2 cellular contexts compared by ENCODE assay signal in the genomic region with DNA sequence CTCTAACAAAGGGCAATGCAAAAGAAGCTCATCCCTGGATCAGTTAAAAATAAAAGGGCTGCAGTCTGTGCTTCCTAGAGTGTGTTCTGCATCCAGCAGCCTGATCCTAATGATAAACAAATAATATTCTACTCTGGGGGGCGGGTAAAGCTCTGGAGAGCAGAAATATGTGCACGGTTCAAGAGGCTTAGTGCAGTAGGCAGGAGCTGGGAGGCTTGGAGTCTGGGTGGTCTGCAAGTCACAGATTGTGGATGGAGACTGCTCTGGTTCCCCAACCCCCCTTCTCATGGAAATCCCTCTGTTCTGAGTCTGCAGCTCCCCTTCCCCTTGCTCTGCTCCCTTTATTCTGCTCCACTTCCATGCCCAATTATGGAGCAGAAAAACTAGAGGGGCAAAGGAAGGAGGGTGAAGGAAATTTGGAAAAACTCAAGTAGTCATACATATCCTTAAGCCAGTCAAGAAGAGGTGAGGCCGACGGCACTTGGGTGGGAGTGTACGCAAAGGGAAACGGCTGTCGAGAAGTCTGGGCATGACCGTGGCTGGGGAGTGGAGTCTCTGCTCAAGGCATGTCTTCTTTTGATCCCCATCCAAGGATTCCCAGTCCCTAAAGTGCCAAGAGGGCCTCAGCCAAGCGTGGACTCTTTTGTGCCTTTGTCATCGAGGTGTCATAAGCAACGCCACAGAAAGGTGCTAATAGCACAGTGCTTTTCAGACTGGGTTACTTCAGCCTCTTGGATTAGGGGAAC.
TF ChIP-seq lines count a peak whose summit lies in the region.

No MANE protein-coding gene starts in this region.

TF ChIP-seq in SK-N-SH, 30 proteins besides CTCF, POLR2A, EP300 and RAD21:
- TF ChIP-seq, protein P1, sequence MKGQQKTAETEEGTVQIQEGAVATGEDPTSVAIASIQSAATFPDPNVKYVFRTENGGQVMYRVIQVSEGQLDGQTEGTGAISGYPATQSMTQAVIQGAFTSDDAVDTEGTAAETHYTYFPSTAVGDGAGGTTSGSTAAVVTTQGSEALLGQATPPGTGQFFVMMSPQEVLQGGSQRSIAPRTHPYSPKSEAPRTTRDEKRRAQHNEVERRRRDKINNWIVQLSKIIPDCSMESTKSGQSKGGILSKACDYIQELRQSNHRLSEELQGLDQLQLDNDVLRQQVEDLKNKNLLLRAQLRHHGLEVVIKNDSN (IDR thresholded peaks at IDR 0.05; ENCODE audit: borderline replicate concordance, low read depth) = no peak
- TF ChIP-seq FOXJ3 (CRISPR knock-in tag; IDR thresholded peaks at IDR 0.05) = no peak
- no peak for TF ChIP-seq GABPA (IDR thresholded peaks at IDR 0.05; ENCODE audit: low read depth)
- TF ChIP-seq, protein P2, sequence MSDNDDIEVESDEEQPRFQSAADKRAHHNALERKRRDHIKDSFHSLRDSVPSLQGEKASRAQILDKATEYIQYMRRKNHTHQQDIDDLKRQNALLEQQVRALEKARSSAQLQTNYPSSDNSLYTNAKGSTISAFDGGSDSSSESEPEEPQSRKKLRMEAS (IDR thresholded peaks at IDR 0.05; ENCODE audit: low read depth) = no peak
- no peak for TF ChIP-seq JUND (IDR thresholded peaks at IDR 0.05)
- TF ChIP-seq, protein P3, sequence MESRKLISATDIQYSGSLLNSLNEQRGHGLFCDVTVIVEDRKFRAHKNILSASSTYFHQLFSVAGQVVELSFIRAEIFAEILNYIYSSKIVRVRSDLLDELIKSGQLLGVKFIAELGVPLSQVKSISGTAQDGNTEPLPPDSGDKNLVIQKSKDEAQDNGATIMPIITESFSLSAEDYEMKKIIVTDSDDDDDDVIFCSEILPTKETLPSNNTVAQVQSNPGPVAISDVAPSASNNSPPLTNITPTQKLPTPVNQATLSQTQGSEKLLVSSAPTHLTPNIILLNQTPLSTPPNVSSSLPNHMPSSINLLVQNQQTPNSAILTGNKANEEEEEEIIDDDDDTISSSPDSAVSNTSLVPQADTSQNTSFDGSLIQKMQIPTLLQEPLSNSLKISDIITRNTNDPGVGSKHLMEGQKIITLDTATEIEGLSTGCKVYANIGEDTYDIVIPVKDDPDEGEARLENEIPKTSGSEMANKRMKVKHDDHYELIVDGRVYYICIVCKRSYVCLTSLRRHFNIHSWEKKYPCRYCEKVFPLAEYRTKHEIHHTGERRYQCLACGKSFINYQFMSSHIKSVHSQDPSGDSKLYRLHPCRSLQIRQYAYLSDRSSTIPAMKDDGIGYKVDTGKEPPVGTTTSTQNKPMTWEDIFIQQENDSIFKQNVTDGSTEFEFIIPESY (IDR thresholded peaks at IDR 0.05; ENCODE audit: borderline replicate concordance, low read depth) = no peak
- TF ChIP-seq MEF2A (IDR thresholded peaks at IDR 0.05; ENCODE audit: borderline replicate concordance, low read depth) = no peak
- TF ChIP-seq POLR2AphosphoS5 (IDR thresholded peaks at IDR 0.05; ENCODE audit: low read depth, low read length) = no peak
- TF ChIP-seq, protein P4, sequence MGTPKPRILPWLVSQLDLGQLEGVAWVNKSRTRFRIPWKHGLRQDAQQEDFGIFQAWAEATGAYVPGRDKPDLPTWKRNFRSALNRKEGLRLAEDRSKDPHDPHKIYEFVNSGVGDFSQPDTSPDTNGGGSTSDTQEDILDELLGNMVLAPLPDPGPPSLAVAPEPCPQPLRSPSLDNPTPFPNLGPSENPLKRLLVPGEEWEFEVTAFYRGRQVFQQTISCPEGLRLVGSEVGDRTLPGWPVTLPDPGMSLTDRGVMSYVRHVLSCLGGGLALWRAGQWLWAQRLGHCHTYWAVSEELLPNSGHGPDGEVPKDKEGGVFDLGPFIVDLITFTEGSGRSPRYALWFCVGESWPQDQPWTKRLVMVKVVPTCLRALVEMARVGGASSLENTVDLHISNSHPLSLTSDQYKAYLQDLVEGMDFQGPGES (IDR thresholded peaks at IDR 0.05; ENCODE audit: low read depth, low read length) = no peak
- no peak for TF ChIP-seq NFIC (IDR thresholded peaks at IDR 0.05; ENCODE audit: borderline replicate concordance)
- no peak for TF ChIP-seq EZH2phosphoT487 (IDR thresholded peaks at IDR 0.05; ENCODE audit: borderline replicate concordance, low read depth)
- TF ChIP-seq RCOR1 (IDR thresholded peaks at IDR 0.05; ENCODE audit: low read length) = no peak
- no peak for TF ChIP-seq TAF1 (IDR thresholded peaks at IDR 0.05; ENCODE audit: borderline replicate concordance, low read depth, low read length)
- no peak for TF ChIP-seq CHD2 (IDR thresholded peaks at IDR 0.05; ENCODE audit: low read length, partially characterized antibody)
- TF ChIP-seq FOSL2 (IDR thresholded peaks at IDR 0.05; ENCODE audit: borderline replicate concordance, low read depth) = no peak
- TF ChIP-seq RFX5 (IDR thresholded peaks at IDR 0.05; ENCODE audit: low read length) = no peak
- no peak for TF ChIP-seq SIN3A (IDR thresholded peaks at IDR 0.05; ENCODE audit: borderline replicate concordance, low read depth, low read length)
- TF ChIP-seq FOXM1 (IDR thresholded peaks at IDR 0.05; ENCODE audit: low read depth) = no peak
- no peak for TF ChIP-seq RXRA (IDR thresholded peaks at IDR 0.05; ENCODE audit: borderline replicate concordance, low read depth)
- TF ChIP-seq, protein P5, sequence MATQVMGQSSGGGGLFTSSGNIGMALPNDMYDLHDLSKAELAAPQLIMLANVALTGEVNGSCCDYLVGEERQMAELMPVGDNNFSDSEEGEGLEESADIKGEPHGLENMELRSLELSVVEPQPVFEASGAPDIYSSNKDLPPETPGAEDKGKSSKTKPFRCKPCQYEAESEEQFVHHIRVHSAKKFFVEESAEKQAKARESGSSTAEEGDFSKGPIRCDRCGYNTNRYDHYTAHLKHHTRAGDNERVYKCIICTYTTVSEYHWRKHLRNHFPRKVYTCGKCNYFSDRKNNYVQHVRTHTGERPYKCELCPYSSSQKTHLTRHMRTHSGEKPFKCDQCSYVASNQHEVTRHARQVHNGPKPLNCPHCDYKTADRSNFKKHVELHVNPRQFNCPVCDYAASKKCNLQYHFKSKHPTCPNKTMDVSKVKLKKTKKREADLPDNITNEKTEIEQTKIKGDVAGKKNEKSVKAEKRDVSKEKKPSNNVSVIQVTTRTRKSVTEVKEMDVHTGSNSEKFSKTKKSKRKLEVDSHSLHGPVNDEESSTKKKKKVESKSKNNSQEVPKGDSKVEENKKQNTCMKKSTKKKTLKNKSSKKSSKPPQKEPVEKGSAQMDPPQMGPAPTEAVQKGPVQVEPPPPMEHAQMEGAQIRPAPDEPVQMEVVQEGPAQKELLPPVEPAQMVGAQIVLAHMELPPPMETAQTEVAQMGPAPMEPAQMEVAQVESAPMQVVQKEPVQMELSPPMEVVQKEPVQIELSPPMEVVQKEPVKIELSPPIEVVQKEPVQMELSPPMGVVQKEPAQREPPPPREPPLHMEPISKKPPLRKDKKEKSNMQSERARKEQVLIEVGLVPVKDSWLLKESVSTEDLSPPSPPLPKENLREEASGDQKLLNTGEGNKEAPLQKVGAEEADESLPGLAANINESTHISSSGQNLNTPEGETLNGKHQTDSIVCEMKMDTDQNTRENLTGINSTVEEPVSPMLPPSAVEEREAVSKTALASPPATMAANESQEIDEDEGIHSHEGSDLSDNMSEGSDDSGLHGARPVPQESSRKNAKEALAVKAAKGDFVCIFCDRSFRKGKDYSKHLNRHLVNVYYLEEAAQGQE (IDR thresholded peaks at IDR 0.05; ENCODE audit: low read depth, low read length) = no peak

TF ChIP-seq in SK-N-SH treated with all-trans-retinoic acid at 6 μM for 48 hours, 23 proteins besides CTCF, POLR2A, EP300 and RAD21:
- TF ChIP-seq, protein P6, sequence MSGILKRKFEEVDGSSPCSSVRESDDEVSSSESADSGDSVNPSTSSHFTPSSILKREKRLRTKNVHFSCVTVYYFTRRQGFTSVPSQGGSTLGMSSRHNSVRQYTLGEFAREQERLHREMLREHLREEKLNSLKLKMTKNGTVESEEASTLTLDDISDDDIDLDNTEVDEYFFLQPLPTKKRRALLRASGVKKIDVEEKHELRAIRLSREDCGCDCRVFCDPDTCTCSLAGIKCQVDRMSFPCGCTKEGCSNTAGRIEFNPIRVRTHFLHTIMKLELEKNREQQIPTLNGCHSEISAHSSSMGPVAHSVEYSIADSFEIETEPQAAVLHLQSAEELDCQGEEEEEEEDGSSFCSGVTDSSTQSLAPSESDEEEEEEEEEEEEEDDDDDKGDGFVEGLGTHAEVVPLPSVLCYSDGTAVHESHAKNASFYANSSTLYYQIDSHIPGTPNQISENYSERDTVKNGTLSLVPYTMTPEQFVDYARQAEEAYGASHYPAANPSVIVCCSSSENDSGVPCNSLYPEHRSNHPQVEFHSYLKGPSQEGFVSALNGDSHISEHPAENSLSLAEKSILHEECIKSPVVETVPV (CRISPR knock-in tag; IDR thresholded peaks at IDR 0.05) = no peak
- no peak for TF ChIP-seq TOX (CRISPR knock-in tag; IDR thresholded peaks at IDR 0.05; ENCODE audit: borderline replicate concordance)
- TF ChIP-seq, protein P7, sequence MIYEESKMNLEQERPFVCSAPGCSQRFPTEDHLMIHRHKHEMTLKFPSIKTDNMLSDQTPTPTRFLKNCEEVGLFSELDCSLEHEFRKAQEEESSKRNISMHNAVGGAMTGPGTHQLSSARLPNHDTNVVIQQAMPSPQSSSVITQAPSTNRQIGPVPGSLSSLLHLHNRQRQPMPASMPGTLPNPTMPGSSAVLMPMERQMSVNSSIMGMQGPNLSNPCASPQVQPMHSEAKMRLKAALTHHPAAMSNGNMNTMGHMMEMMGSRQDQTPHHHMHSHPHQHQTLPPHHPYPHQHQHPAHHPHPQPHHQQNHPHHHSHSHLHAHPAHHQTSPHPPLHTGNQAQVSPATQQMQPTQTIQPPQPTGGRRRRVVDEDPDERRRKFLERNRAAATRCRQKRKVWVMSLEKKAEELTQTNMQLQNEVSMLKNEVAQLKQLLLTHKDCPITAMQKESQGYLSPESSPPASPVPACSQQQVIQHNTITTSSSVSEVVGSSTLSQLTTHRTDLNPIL (CRISPR knock-in tag; IDR thresholded peaks at IDR 0.05; ENCODE audit: low read depth) = no peak
- TF ChIP-seq, protein P8, sequence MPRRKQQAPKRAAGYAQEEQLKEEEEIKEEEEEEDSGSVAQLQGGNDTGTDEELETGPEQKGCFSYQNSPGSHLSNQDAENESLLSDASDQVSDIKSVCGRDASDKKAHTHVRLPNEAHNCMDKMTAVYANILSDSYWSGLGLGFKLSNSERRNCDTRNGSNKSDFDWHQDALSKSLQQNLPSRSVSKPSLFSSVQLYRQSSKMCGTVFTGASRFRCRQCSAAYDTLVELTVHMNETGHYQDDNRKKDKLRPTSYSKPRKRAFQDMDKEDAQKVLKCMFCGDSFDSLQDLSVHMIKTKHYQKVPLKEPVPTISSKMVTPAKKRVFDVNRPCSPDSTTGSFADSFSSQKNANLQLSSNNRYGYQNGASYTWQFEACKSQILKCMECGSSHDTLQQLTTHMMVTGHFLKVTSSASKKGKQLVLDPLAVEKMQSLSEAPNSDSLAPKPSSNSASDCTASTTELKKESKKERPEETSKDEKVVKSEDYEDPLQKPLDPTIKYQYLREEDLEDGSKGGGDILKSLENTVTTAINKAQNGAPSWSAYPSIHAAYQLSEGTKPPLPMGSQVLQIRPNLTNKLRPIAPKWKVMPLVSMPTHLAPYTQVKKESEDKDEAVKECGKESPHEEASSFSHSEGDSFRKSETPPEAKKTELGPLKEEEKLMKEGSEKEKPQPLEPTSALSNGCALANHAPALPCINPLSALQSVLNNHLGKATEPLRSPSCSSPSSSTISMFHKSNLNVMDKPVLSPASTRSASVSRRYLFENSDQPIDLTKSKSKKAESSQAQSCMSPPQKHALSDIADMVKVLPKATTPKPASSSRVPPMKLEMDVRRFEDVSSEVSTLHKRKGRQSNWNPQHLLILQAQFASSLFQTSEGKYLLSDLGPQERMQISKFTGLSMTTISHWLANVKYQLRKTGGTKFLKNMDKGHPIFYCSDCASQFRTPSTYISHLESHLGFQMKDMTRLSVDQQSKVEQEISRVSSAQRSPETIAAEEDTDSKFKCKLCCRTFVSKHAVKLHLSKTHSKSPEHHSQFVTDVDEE (CRISPR knock-in tag; IDR thresholded peaks at IDR 0.05) = no peak
TF ChIP-seq in SK-N-SH treated with all-trans-retinoic acid at 6 μM for 48 hours: peak in this region for 0.
